20 cellular contexts compared by ENCODE assay signal in genomic region chr14:82094819-82095218, GRCh38.
DNase-seq lines count a peak whose midpoint lies in the region; ATAC-seq and TF ChIP-seq lines count a peak whose summit lies in the region.
"Had no signal": no experiment of that assay in that cellular context is flagged by ENCODE, and none has a peak within 500 bp of the region (broad histone marks: within the 10 kb centered on the region; RNA-seq: fewer than 3 reads in every experiment).

No MANE protein-coding gene starts in this region.

- no peak overlapping the region for H3K27ac ChIP-seq in upper lobe of left lung

- no peaks in the 10 kb centered on the region for H3K4me1 ChIP-seq in upper lobe of left lung

- no peak for ATAC-seq in upper lobe of left lung (ENCODE audit: low FRiP score in 2 of 2)
- ATAC-seq in GM18868 (IDR thresholded peaks at IDR 0.05; ENCODE audit: unreplicated experiment), result no peak
- ATAC-seq: GM23338, PC-3, SK-N-SH treated with all-trans-retinoic acid at 6 μM for 48 hours had no signal

- no peaks in the 10 kb centered on the region for H3K36me3 ChIP-seq in upper lobe of left lung

- no peaks in the 10 kb centered on the region for H3K9me3 ChIP-seq in upper lobe of left lung

- no peak for TF ChIP-seq EP300 in upper lobe of left lung (IDR thresholded peaks at IDR 0.05)

- no peak for TF ChIP-seq POLR2A in upper lobe of left lung (IDR thresholded peaks at IDR 0.05)

- 87 to 88% methylated on average over 2 of the region's 2 CpGs for WGBS in upper lobe of left lung, 2 donors

- TF ChIP-seq CTCF in LNCaP clone FGC (IDR thresholded peaks at IDR 0.05; ENCODE audit: control insufficient read depth, extremely low read depth, insufficient read depth), result no peak
- TF ChIP-seq CTCF in upper lobe of left lung (IDR thresholded peaks at IDR 0.05), result no peak

- DNase-seq in NCI-H2081 (lab: John Stamatoyannopoulos, UW) (peak; percentile 77 to 96), NCI-H2081 treated with DMSO at 0.1 percent for 48 hours (lab: John Stamatoyannopoulos, UW) (no peak), LNCaP clone FGC (ENCODE audit: low read depth) (peak; percentile 32), NCI-H748 (lab: John Stamatoyannopoulos, UW; ENCODE audit: unreplicated experiment) (peak; percentile 87), hypothalamus (lab: John Stamatoyannopoulos, UW) (no peak), upper lobe of left lung (no peak)
- DNase-seq: CD4-positive, CD25-positive, alpha-beta regulatory T cell; HCEC 1CT; IMR-90; KG1; MM.1S; NCI-H1436 treated with DMSO at 0.1 percent for 48 hours; NCI-H2029 treated with DMSO at 0.1 percent for 48 hours; NCI-H526 treated with DMSO at 0.1 percent for 48 hours; NK-92 treated with Interleukin-12 subunit alpha and Interleukin-12 subunit beta, amount 100 ng/mL, for 24 hours; T-helper 2 cell had no signal

- H3K27me3 ChIP-seq in upper lobe of left lung, result no peaks in the 10 kb centered on the region

- H3K4me3 ChIP-seq in LNCaP clone FGC (ENCODE audit: low read depth, low read length) (no peak overlapping the region), upper lobe of left lung (no peak overlapping the region)
- H3K4me3 ChIP-seq: GM23338 had no signal

Comparison
In these comparisons a context has a peak if more than half of its experiments do, and no peak if none do; other contexts are left out.
1. DNase-seq: peak in NCI-H2081 (2 of 2), LNCaP clone FGC (single experiment) and NCI-H748 (single experiment); none in NCI-H2081 treated with DMSO at 0.1 percent for 48 hours (single experiment), hypothalamus (0 of 51) and upper lobe of left lung (0 of 2).